ENCODE assay signal across 16 cellular contexts in genomic region chr17:10099051-10099571, GRCh38.
A peak's percentile ranks its signal among the peaks of the same experiment; 100 is the strongest.
DNase-seq lines count a peak whose midpoint lies in the region; ATAC-seq and TF ChIP-seq lines count a peak whose summit lies in the region.
"Had no signal": no experiment of that assay in that cellular context is flagged by ENCODE, and none has a peak within 500 bp of the region (broad histone marks: within the 10 kb centered on the region; RNA-seq: fewer than 3 reads in every experiment).

No MANE protein-coding gene starts in this region.

- H3K4me1 ChIP-seq in rectal smooth muscle tissue (ENCODE audit: control insufficient read depth, insufficient read depth, low read length): no peaks in the 10 kb centered on the region

- H3K4me3 ChIP-seq in AG10803 (ENCODE audit: low read length): peak overlapping the region; percentile 33
- no peak overlapping the region for H3K4me3 ChIP-seq in fibroblast of the aortic adventitia (ENCODE audit: low read depth, low read length)
- no peak overlapping the region for H3K4me3 ChIP-seq in rectal smooth muscle tissue (ENCODE audit: low read length)
- H3K4me3 ChIP-seq: BLaER1, K562 had no signal

- H3K9ac ChIP-seq in rectal smooth muscle tissue (ENCODE audit: low read length): no peak overlapping the region
- H3K9ac ChIP-seq: BLaER1 had no signal

- no peak for TF ChIP-seq CTCF in AG10803 (conservative IDR thresholded peaks at IDR 0.05; ENCODE audit: low read length)
- TF ChIP-seq CTCF in fibroblast of the aortic adventitia (IDR thresholded peaks at IDR 0.05; ENCODE audit: insufficient read depth, low read length): no peak

- H3K36me3 ChIP-seq in rectal smooth muscle tissue (ENCODE audit: control insufficient read depth, insufficient read depth, low read length): no peaks in the 10 kb centered on the region

- DNase-seq in AG10803 (ENCODE audit: low read depth) (peak; percentile 91), NOMO-1 (lab: John Stamatoyannopoulos, UW; ENCODE audit: unreplicated experiment in 2 of 2) (peak; percentile 40 to 44), fibroblast of the aortic adventitia (ENCODE audit: low read depth) (peak; percentile 87), NCI-H146 (lab: John Stamatoyannopoulos, UW) (no peak), C1 segment of cervical spinal cord (lab: John Stamatoyannopoulos, UW) (no peak)
- DNase-seq: activated CD8-positive, alpha-beta memory T cell treated with anti-CD3 and anti-CD28 coated beads, Interleukin-2, amount 10 ng/mL, durations not matched to agents 7 days and 5 days; activated naive CD8-positive, alpha-beta T cell treated with anti-CD3 and anti-CD28 coated beads, Interleukin-2, amount 50 U/mL, for 24 hours; naive B cell; NCI-H2171 treated with DMSO at 0.1 percent for 48 hours; stimulated activated naive CD4-positive, alpha-beta T cell had no signal

- no peak for ATAC-seq in HG03175 (IDR thresholded peaks at IDR 0.05; ENCODE audit: unreplicated experiment)
- ATAC-seq in HG02642 (IDR thresholded peaks at IDR 0.05; ENCODE audit: poor library complexity, unreplicated experiment): no peak
- ATAC-seq: activated CD8-positive, alpha-beta memory T cell treated with anti-CD3 and anti-CD28 coated beads, Interleukin-2, amount 10 ng/mL, durations not matched to agents 7 days and 5 days; activated naive CD8-positive, alpha-beta T cell treated with anti-CD3 and anti-CD28 coated beads, Interleukin-2, amount 50 U/mL, for 24 hours; K562; Panc1 had no signal

- no peaks in the 10 kb centered on the region for H3K27me3 ChIP-seq in rectal smooth muscle tissue (ENCODE audit: control insufficient read depth, insufficient read depth, low read length)
- H3K27me3 ChIP-seq: BLaER1 had no signal

- H3K27ac ChIP-seq in rectal smooth muscle tissue (ENCODE audit: low read depth, low read length): peak overlapping the region; percentile 40
- H3K27ac ChIP-seq: BLaER1 had no signal

Comparison
In these comparisons a context has a peak if more than half of its experiments do, and no peak if none do; other contexts are left out.
1. DNase-seq: peak in AG10803 (single experiment), NOMO-1 (2 of 2) and fibroblast of the aortic adventitia (single experiment); none in NCI-H146 (single experiment) and C1 segment of cervical spinal cord (0 of 14).